ENCODE assay signal across 8 cellular contexts in genomic region chr16:77213542-77214108, GRCh38. TPM values are rescaled to one million over a fixed set of nuclear protein-coding genes. Genes with fewer than 3 reads are reported as not detected.
DNase-seq lines count a peak whose midpoint lies in the region; ATAC-seq and TF ChIP-seq lines count a peak whose summit lies in the region.

No MANE protein-coding gene starts in this region.

- H3K27ac Mint-ChIP-seq in GM23338: peak overlapping the region; percentile 74
- H3K27ac Mint-ChIP-seq in activated CD8-positive, alpha-beta T cell treated with anti-CD3 and anti-CD28 coated beads for 36 hours: peak overlapping the region; percentile 44

- H3K4me3 ChIP-seq in GM23338: peak overlapping the region; percentile 88
- no peak overlapping the region for H3K4me3 ChIP-seq in hepatocyte

- intact Hi-C loops in activated CD8-positive, alpha-beta T cell treated with anti-CD3 and anti-CD28 coated beads for 36 hours (cut with micrococcal nuclease): loop anchor here (2.0 to 10.0 kb wide), 2 partner anchors 23 to 511 kb away; partner anchors contain the start of genes MON1B and NUDT7

- TF ChIP-seq CTCF in GM23338 (conservative IDR thresholded peaks at IDR 0.05; ENCODE audit: low read depth in 2 of 2) (no peak), hepatocyte (IDR thresholded peaks at IDR 0.05; ENCODE audit: poor library complexity) (no peak), GM13977 (IDR thresholded peaks at IDR 0.05; ENCODE audit: extremely low read depth, insufficient read depth, missing control alignments) (no peak)
- TF ChIP-seq CTCF in activated CD8-positive, alpha-beta T cell treated with anti-CD3 and anti-CD28 coated beads for 36 hours (IDR thresholded peaks at IDR 0.05): no peak

- peaks cover 21% of the 10 kb centered on the region for H3K4me1 Mint-ChIP-seq in GM23338
- H3K4me1 Mint-ChIP-seq in activated CD8-positive, alpha-beta T cell treated with anti-CD3 and anti-CD28 coated beads for 36 hours (ENCODE audit: low read depth): peaks cover 13% of the 10 kb centered on the region

- H3K4me3 Mint-ChIP-seq in GM23338: peak overlapping the region; percentile 67
- peak overlapping the region; percentile 75 for H3K4me3 Mint-ChIP-seq in activated CD8-positive, alpha-beta T cell treated with anti-CD3 and anti-CD28 coated beads for 36 hours

- peak overlapping the region; percentile 92 for H3K4me2 ChIP-seq in GM23338
- peak overlapping the region; percentile 96 for H3K4me2 ChIP-seq in hepatocyte

- WGBS in hepatocyte (ENCODE audit: low lambda C conversion rate, missing lambda C conversion rate): 93% methylated on average over 15 of the region's 15 CpGs

- POLR2A ChIA-PET in activated CD8-positive, alpha-beta T cell treated with anti-CD3 and anti-CD28 coated beads for 36 hours (lab: Charles Lee): interaction anchor here (0.5 kb wide), 1 partner anchor 33 kb away, joined by 4 read pairs; no protein-coding TSS in a partner anchor

- H3K27me3 ChIP-seq in GM23338 (ENCODE audit: insufficient read depth) (no peaks in the 10 kb centered on the region), hepatocyte (no peaks in the 10 kb centered on the region)

- H3K9me2 ChIP-seq in GM23338 (ENCODE audit: insufficient read depth) (no peaks in the 10 kb centered on the region; the same call in 1 of the 2 replicates), hepatocyte (replicated peaks; ENCODE audit: insufficient read depth) (no peaks in the 10 kb centered on the region)

- peak overlapping the region; percentile 76; the same call in 1 of the 2 replicates for H2AFZ ChIP-seq in GM23338
- no peak overlapping the region for H2AFZ ChIP-seq in hepatocyte

- no peaks in the 10 kb centered on the region for H3K36me3 ChIP-seq in GM23338 (ENCODE audit: insufficient read depth)
- no peaks in the 10 kb centered on the region for H3K36me3 ChIP-seq in hepatocyte (replicated peaks; ENCODE audit: insufficient read depth, low read depth)

- peaks cover 14% of the 10 kb centered on the region; the same call in 1 of the 3 replicates for H3K36me3 Mint-ChIP-seq in GM23338 (ENCODE audit: low read depth)
- H3K36me3 Mint-ChIP-seq in activated CD8-positive, alpha-beta T cell treated with anti-CD3 and anti-CD28 coated beads for 36 hours (ENCODE audit: low read depth): no peaks in the 10 kb centered on the region

- CTCF ChIA-PET in activated CD8-positive, alpha-beta T cell treated with anti-CD3 and anti-CD28 coated beads for 36 hours (lab: Charles Lee): interaction anchor here (1.4 kb wide), 1 partner anchor 10 kb away, joined by 3 read pairs; no protein-coding TSS in a partner anchor

- H3K9me3 Mint-ChIP-seq in GM23338: no peaks in the 10 kb centered on the region
- no peaks in the 10 kb centered on the region for H3K9me3 Mint-ChIP-seq in activated CD8-positive, alpha-beta T cell treated with anti-CD3 and anti-CD28 coated beads for 36 hours

- H3K9me3 ChIP-seq in hepatocyte (ENCODE audit: low read depth): no peaks in the 10 kb centered on the region

- no peaks in the 10 kb centered on the region for H3F3A ChIP-seq in GM23338 (replicated peaks; ENCODE audit: low read depth)

- DNase-seq in 8988T (peak; percentile 97), GM23338 (ENCODE audit: low spot score) (no peak), hepatocyte (ENCODE audit: low spot score) (no peak), GM13977 (ENCODE audit: low spot score) (no peak)
- DNase-seq in activated CD8-positive, alpha-beta T cell treated with anti-CD3 and anti-CD28 coated beads for 36 hours: no peak
- DNase-seq in NK-92 treated with Interleukin-12 subunit alpha and Interleukin-12 subunit beta, amount 100 ng/mL, for 24 hours (lab: John Stamatoyannopoulos, UW): no peak

- no peaks in the 10 kb centered on the region; the same call in 1 of the 2 replicates for H4K20me1 ChIP-seq in GM23338 (replicated peaks; ENCODE audit: insufficient read depth)
- H4K20me1 ChIP-seq in hepatocyte (ENCODE audit: insufficient read depth, poor library complexity, severe bottlenecking): no peaks in the 10 kb centered on the region

- H3K79me2 ChIP-seq in GM23338 (replicated peaks; ENCODE audit: insufficient read depth) (peaks cover 8% of the 10 kb centered on the region; the same call in 1 of the 2 replicates), hepatocyte (no peaks in the 10 kb centered on the region)

- ATAC-seq in GM23338 (peak; percentile 1; the same call in 1 of the 3 replicates), GM19455 (IDR thresholded peaks at IDR 0.05; ENCODE audit: unreplicated experiment) (no peak), HG03457 (IDR thresholded peaks at IDR 0.05; ENCODE audit: unreplicated experiment) (no peak)
- ATAC-seq in activated CD8-positive, alpha-beta T cell treated with anti-CD3 and anti-CD28 coated beads for 36 hours: no peak

- in situ Hi-C loops in GM13977 (cut with MboI; ENCODE audit: low pct_unique_long_range_greater_than_20kb, low sequenced_read_pairs, unreplicated experiment): no loop called here

- H3K4me1 ChIP-seq in GM23338 (ENCODE audit: insufficient read depth): peaks cover 5% of the 10 kb centered on the region
- H3K4me1 ChIP-seq in hepatocyte (ENCODE audit: insufficient read depth): no peaks in the 10 kb centered on the region

- H3K27ac ChIP-seq in GM23338 (ENCODE audit: low read depth): no peak overlapping the region
- no peak overlapping the region for H3K27ac ChIP-seq in hepatocyte

- H3K27me3 Mint-ChIP-seq in GM23338 (ENCODE audit: insufficient read depth, low read depth, poor library complexity): peaks cover 17% of the 10 kb centered on the region
- H3K27me3 Mint-ChIP-seq in activated CD8-positive, alpha-beta T cell treated with anti-CD3 and anti-CD28 coated beads for 36 hours: no peaks in the 10 kb centered on the region

TF ChIP-seq in GM23338, 12 proteins besides CTCF, POLR2A, EP300 and RAD21:
- TF ChIP-seq, protein P1, sequence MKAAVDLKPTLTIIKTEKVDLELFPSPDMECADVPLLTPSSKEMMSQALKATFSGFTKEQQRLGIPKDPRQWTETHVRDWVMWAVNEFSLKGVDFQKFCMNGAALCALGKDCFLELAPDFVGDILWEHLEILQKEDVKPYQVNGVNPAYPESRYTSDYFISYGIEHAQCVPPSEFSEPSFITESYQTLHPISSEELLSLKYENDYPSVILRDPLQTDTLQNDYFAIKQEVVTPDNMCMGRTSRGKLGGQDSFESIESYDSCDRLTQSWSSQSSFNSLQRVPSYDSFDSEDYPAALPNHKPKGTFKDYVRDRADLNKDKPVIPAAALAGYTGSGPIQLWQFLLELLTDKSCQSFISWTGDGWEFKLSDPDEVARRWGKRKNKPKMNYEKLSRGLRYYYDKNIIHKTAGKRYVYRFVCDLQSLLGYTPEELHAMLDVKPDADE (IDR thresholded peaks at IDR 0.05): no peak
- no peak for TF ChIP-seq EZH2 (IDR thresholded peaks at IDR 0.05; ENCODE audit: low read depth, unreplicated experiment)
- no peak for TF ChIP-seq STAT1 (IDR thresholded peaks at IDR 0.05; ENCODE audit: unreplicated experiment)
- no peak for TF ChIP-seq ZNF114 (CRISPR knock-in tag; IDR thresholded peaks at IDR 0.05)
- no peak for TF ChIP-seq JUNB (IDR thresholded peaks at IDR 0.05; ENCODE audit: unreplicated experiment)
- no peak for TF ChIP-seq POLR2AphosphoS5 (IDR thresholded peaks at IDR 0.05; ENCODE audit: low read depth)
- no peak for TF ChIP-seq ZNF331 (CRISPR knock-in tag; IDR thresholded peaks at IDR 0.05; ENCODE audit: low read depth)
- TF ChIP-seq NANOG (IDR thresholded peaks at IDR 0.05; ENCODE audit: borderline replicate concordance): no peak
- TF ChIP-seq EZH2phosphoT487 (IDR thresholded peaks at IDR 0.05; ENCODE audit: unreplicated experiment): no peak

RNA-seq across cellular contexts. Expression of gene SYCE1L, which starts 14.4 kb away (rescaled TPM):
- total RNA-seq in GM23338 (2014; rRNA removed; shearing (Covaris generic)): 0.74 and 3.9 TPM in 2 replicates
- polyA plus RNA-seq in GM23338 (2016; fragmentation: Nextera tagmentation; extraction: Ambion mirVana): 5.8 and 5.9 TPM in 2 replicates
- 1 to 10 TPM; 3.0 to 4.6 TPM for total RNA-seq in activated CD8-positive, alpha-beta T cell treated with anti-CD3 and anti-CD28 coated beads for 36 hours
- total RNA-seq in hepatocyte: 2.6 TPM in 1 of 2 replicates, not detected in the other
- polyA plus RNA-seq in hepatocyte: 8.2 and 16.6 TPM in 2 replicates

RNA-seq across cellular contexts. Expression of gene MON1B, which starts 22.6 kb away (rescaled TPM):
- total RNA-seq in GM23338 (2014; rRNA removed; shearing (Covaris generic)): 23.7 and 30.2 TPM in 2 replicates
- polyA plus RNA-seq in GM23338 (2016; fragmentation: Nextera tagmentation; extraction: Ambion mirVana) (9.7 and 10.0 TPM in 2 replicates), hepatocyte (35.4 and 42.3 TPM in 2 replicates)
- total RNA-seq in activated CD8-positive, alpha-beta T cell treated with anti-CD3 and anti-CD28 coated beads for 36 hours: 10 to 100 TPM; 54.3 to 60.5 TPM
- total RNA-seq in hepatocyte: 13.4 and 13.5 TPM in 2 replicates
